In the genomic region with DNA sequence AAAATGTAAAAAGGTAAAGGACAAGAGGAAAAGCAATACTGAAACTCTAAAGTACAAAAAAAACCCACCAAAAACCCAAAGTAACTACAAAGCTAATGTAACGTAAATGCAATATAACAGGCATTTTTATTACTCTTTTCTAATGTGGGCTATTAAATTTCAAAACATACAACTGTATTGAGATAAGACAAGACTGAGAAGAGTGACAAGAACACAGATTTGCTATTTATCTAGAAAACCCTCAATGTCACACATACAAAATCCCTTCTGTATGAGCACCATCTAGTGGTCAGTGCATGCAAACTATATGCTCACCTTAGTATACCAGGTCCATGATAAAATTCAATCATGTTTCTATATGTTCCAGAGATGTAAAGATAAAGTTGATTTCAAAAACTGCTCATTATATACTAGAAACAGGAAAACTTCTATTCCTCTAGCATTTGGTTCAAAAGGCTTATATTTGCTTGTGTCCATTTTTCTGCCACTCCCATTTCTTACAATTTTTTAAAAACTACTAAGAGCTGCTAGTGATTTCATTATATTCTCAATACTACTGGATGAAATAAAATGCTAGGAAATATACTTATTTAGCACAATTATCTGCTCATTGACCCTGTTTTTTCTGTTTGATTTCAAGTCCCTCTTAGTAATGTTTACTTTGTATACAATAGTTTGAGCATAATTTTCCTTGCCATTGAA, we compare ENCODE assay signal across 8 cellular contexts.
A peak's percentile ranks its signal among the peaks of the same experiment; 100 is the strongest.
DNase-seq lines count a peak whose midpoint lies in the region; ATAC-seq, FAIRE-seq and TF ChIP-seq lines count a peak whose summit lies in the region.

No MANE protein-coding gene starts in this region.

- H3K4me3 ChIP-seq in dorsolateral prefrontal cortex: no peak overlapping the region

- H3K4me1 Mint-ChIP-seq in memory B cell: peaks cover 2% of the 10 kb centered on the region

- H3K27me3 Mint-ChIP-seq in memory B cell: no peaks in the 10 kb centered on the region

- no peak for DNase-seq in D721Med (ENCODE audit: insufficient read length, low spot score)
- DNase-seq in NAMALWA (ENCODE audit: low spot score): peak; percentile 90
- peak; percentile 43 for DNase-seq in RWPE1 (ENCODE audit: low spot score)
- DNase-seq in dorsolateral prefrontal cortex: peak in 2 of 10 donors; percentile 19 to 40
- DNase-seq in memory B cell (ENCODE audit: low spot score in 2 of 2): peak in 1 of 2 donors; percentile 37

- H3K27me3 ChIP-seq in dorsolateral prefrontal cortex: no peaks in the 10 kb centered on the region

- CTCF ChIA-PET in RWPE1 (lab: Yijun Ruan, JAX): interaction anchor here (0.6 to 1.8 kb wide), 11 partner anchors 11 to 292 kb away, joined by 3 to 5 read pairs (median 3); no protein-coding TSS in a partner anchor

- TF ChIP-seq CTCF in D721Med (IDR thresholded peaks at IDR 0.05; ENCODE audit: insufficient read depth, missing control alignments): peak; percentile 95
- peak; percentile 88 for TF ChIP-seq CTCF in RWPE1 (conservative IDR thresholded peaks at IDR 0.05; ENCODE audit: low read depth)
- peak; percentile 70 to 97 (median 90) for TF ChIP-seq CTCF in dorsolateral prefrontal cortex (IDR thresholded peaks at IDR 0.05 in 54 of 56, conservative IDR thresholded peaks at IDR 0.05 in 2 of 56; ENCODE audit: low read depth in 1 of 56, partially characterized antibody in 56 of 56)

- H3K27ac ChIP-seq in RWPE1 (no peak overlapping the region), dorsolateral prefrontal cortex (peak overlapping the region in 19 of 59 donors; percentile 0 to 81 (median 25))

- intact Hi-C loops in dorsolateral prefrontal cortex (cut with DNase I): loop anchor here (2.0 to 10.0 kb wide), 4 partner anchors 112 to 210 kb away; no protein-coding TSS in a partner anchor

- peak; percentile 58 for ATAC-seq in GM19035 (IDR thresholded peaks at IDR 0.05; ENCODE audit: unreplicated experiment)
- ATAC-seq in memory B cell (ENCODE audit: low read depth): peak; percentile 83
- ATAC-seq in HG02759 (IDR thresholded peaks at IDR 0.05; ENCODE audit: unreplicated experiment): no peak
- no peak for ATAC-seq in GM19455 (IDR thresholded peaks at IDR 0.05; ENCODE audit: unreplicated experiment)

- H3K27ac Mint-ChIP-seq in memory B cell: no peak overlapping the region

- H3K9me3 Mint-ChIP-seq in memory B cell: no peaks in the 10 kb centered on the region

- POLR2A ChIA-PET in RWPE1 (lab: Yijun Ruan, JAX; ENCODE audit: low non-redundant PET): no interaction called here

- no peak overlapping the region for H3K4me3 Mint-ChIP-seq in memory B cell

- H3K36me3 Mint-ChIP-seq in memory B cell: peaks cover 12% of the 10 kb centered on the region

- peak; percentile 99 for FAIRE-seq in D721Med (lab: Jason Lieb, UNC)

Comparison
In these comparisons a context has a peak if more than half of its experiments do, and no peak if none do; other contexts are left out.
1. ATAC-seq: peak in GM19035 (single experiment) and memory B cell (single experiment); none in HG02759 (single experiment) and GM19455 (single experiment).
2. Peak in every context shown above with its lines, with median percentiles within 50 percentile points of each other: CTCF ChIP-seq.